In the genomic region with DNA sequence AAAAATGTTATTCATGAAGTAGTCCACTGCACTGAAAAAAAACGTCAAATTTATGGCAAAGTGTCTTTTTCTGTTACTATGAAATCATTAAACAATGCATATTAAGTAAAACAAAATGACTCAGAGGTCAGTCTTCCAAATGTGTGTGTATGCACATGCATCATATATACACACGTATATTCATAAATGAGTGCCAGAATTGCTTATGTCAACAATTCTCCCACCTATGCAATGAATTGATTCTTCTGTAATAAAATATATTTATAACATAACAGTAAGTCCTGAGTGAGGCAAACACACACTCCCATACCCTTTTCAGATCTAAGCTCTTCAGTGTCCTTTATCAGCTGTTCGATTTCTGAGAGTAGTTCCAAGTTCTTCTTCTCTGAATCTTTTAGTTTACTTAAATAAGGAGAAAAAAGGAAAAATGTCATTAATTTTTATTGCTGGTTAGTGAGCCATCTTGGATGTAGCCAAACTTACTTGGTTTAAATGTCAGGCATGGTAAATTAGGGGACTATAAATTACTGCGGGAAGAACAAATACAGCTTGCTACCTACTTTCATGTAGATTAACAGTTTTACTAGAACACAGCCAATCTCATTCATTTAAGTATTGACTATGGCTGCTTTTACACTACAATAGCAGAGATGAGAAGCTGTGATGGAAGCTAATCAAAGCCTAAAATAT, we compare ENCODE assay signal across 17 cellular contexts.
DNase-seq lines count a peak whose midpoint lies in the region; ATAC-seq, FAIRE-seq and TF ChIP-seq lines count a peak whose summit lies in the region.
"Had no signal": no experiment of that assay in that cellular context is flagged by ENCODE, and none has a peak within 500 bp of the region (broad histone marks: within the 10 kb centered on the region; RNA-seq: fewer than 3 reads in every experiment).

No MANE protein-coding gene starts in this region.

- no peak overlapping the region for H2AFZ ChIP-seq in K562 (ENCODE audit: low read depth, low read length)

- no peak overlapping the region for H3K4me3 Mint-ChIP-seq in activated naive CD8-positive, alpha-beta T cell
- no peak overlapping the region for H3K4me3 Mint-ChIP-seq in activated naive CD8-positive, alpha-beta T cell treated with anti-CD3 and anti-CD28 coated beads for 36 hours
- H3K4me3 Mint-ChIP-seq: CD14-positive monocyte; CD4-positive, alpha-beta memory T cell had no signal

- H3K9me3 ChIP-seq in A549 (no peaks in the 10 kb centered on the region), K562 (replicated peaks; ENCODE audit: control insufficient read depth, insufficient read depth, low read depth, low read length) (no peaks in the 10 kb centered on the region)
- H3K9me3 ChIP-seq: BLaER1, HAP-1 had no signal

- no peaks in the 10 kb centered on the region for H3K79me2 ChIP-seq in K562 (ENCODE audit: control insufficient read depth, insufficient read depth, low read length)

- no peak for TF ChIP-seq RAD21 in A549 (conservative IDR thresholded peaks at IDR 0.05 in 1 of 2, IDR thresholded peaks at IDR 0.05 in 1 of 2)
- TF ChIP-seq RAD21 in K562 (CRISPR knock-in tag; conservative IDR thresholded peaks at IDR 0.05 in 1 of 2, IDR thresholded peaks at IDR 0.05 in 1 of 2) = no peak

- no peak for TF ChIP-seq EP300 in A549 (IDR thresholded peaks at IDR 0.05)
- no peak for TF ChIP-seq EP300 in K562 (IDR thresholded peaks at IDR 0.05; ENCODE audit: low read length)

- H3K27me3 Mint-ChIP-seq in activated naive CD8-positive, alpha-beta T cell = peaks cover 9% of the 10 kb centered on the region
- peaks cover 11% of the 10 kb centered on the region for H3K27me3 Mint-ChIP-seq in activated naive CD8-positive, alpha-beta T cell treated with anti-CD3 and anti-CD28 coated beads for 36 hours

- H3K36me3 ChIP-seq in K562 (ENCODE audit: control insufficient read depth, insufficient read depth, low read length) = peaks cover 70% of the 10 kb centered on the region
- H3K36me3 ChIP-seq: BLaER1 had no signal

- no peak overlapping the region for H3K27ac ChIP-seq in A549
- no peak overlapping the region for H3K27ac ChIP-seq in K562 (ENCODE audit: extremely low read depth, low read depth, low read length)
- H3K27ac ChIP-seq: 22Rv1, BLaER1 had no signal

- no peak for ATAC-seq in A549
- ATAC-seq in K562 = no peak
- no peak for ATAC-seq in HG03280 (IDR thresholded peaks at IDR 0.05; ENCODE audit: unreplicated experiment)

- no TSS peak for BruUV-seq in K562 (replicated peaks; lab: Mats Ljungman, UMichigan)

- WGBS in A549 (ENCODE audit: missing lambda C conversion rate) = 82% methylated on average over 4 of the region's 4 CpGs
- 68% methylated on average over 4 of the region's 4 CpGs for WGBS in K562 (ENCODE audit: insufficient coverage, low coverage, missing lambda C conversion rate)

- H3K9me1 ChIP-seq in K562 (ENCODE audit: control insufficient read depth, insufficient read depth, low read length) = no peaks in the 10 kb centered on the region

- H3K4me2 ChIP-seq in A549 (no peak overlapping the region), K562 (ENCODE audit: insufficient read depth, low read length) (no peak overlapping the region)
- H3K4me2 ChIP-seq: BLaER1 had no signal

- no peaks in the 10 kb centered on the region for H3K27me3 ChIP-seq in K562 (ENCODE audit: control insufficient read depth in 2 of 2, insufficient read depth in 2 of 2, low read length in 2 of 2)
- H3K27me3 ChIP-seq: BLaER1 had no signal

- no peak overlapping the region for H3K4me3 ChIP-seq in A549
- no peak overlapping the region for H3K4me3 ChIP-seq in K562
- H3K4me3 ChIP-seq: BLaER1, GM12878, HAP-1 had no signal

- H3K4me1 ChIP-seq in A549 (peaks cover 10% of the 10 kb centered on the region), K562 (replicated peaks in 1 of 2; ENCODE audit: control insufficient read depth in 2 of 2, insufficient read depth in 2 of 2, low read length in 2 of 2) (no peaks in the 10 kb centered on the region; a peak in 1 of 5 replicates)
- H3K4me1 ChIP-seq: BLaER1 had no signal

- H3K4me1 Mint-ChIP-seq in activated naive CD8-positive, alpha-beta T cell (ENCODE audit: low read depth) = no peaks in the 10 kb centered on the region
- H3K4me1 Mint-ChIP-seq in activated naive CD8-positive, alpha-beta T cell treated with anti-CD3 and anti-CD28 coated beads for 36 hours = peaks cover 2% of the 10 kb centered on the region
- H3K4me1 Mint-ChIP-seq: CD14-positive monocyte had no signal

- H3K9ac ChIP-seq in K562 (ENCODE audit: insufficient read depth in 1 of 2, low read depth in 2 of 2, low read length in 2 of 2) = no peak overlapping the region
- H3K9ac ChIP-seq: BLaER1 had no signal

- TF ChIP-seq CTCF in A549 (IDR thresholded peaks at IDR 0.05) (no peak), K562 (IDR thresholded peaks at IDR 0.05 in 2 of 3, conservative IDR thresholded peaks at IDR 0.05 in 1 of 3; ENCODE audit: insufficient read depth in 2 of 3, low read depth in 1 of 3, low read length in 3 of 3) (no peak)

- peak overlapping the region; percentile 5 for H3K27ac Mint-ChIP-seq in activated naive CD8-positive, alpha-beta T cell
- no peak overlapping the region for H3K27ac Mint-ChIP-seq in activated naive CD8-positive, alpha-beta T cell treated with anti-CD3 and anti-CD28 coated beads for 36 hours
- H3K27ac Mint-ChIP-seq: CD14-positive monocyte; CD4-positive, alpha-beta memory T cell had no signal

- in situ Hi-C loops in K562 (cut with MboI) = no loop called here

- no peak for DNase-seq in activated naive CD8-positive, alpha-beta T cell treated with anti-CD3 and anti-CD28 coated beads for 36 hours
- no peak for DNase-seq in A549 (ENCODE audit: low read depth in 1 of 2, low spot score in 1 of 2)
- no peak for DNase-seq in HEK293T (ENCODE audit: extremely low spot score)
- DNase-seq in K562 (ENCODE audit: extremely low read depth in 1 of 4, low spot score in 3 of 4) = no peak
- no peak for DNase-seq in DMS53 treated with DMSO at 0.1 percent for 48 hours (lab: John Stamatoyannopoulos, UW; ENCODE audit: unreplicated experiment)
- DNase-seq: CD4-positive, alpha-beta memory T cell; DND-41; EL; HFFc6 had no signal

- no peak for TF ChIP-seq POLR2A in A549 (IDR thresholded peaks at IDR 0.05; ENCODE audit: low read length)
- TF ChIP-seq POLR2A in K562 (conservative IDR thresholded peaks at IDR 0.05) = no peak

- CTCF ChIA-PET in A549 (lab: Yijun Ruan, JAX) = no interaction called here
- CTCF ChIA-PET in HEK293T (lab: Yijun Ruan, JAX) = no interaction called here
- CTCF ChIA-PET in K562 (lab: Yijun Ruan, JAX; ENCODE audit: low intra/inter-chr PET ratio) = no interaction called here

- H3K36me3 Mint-ChIP-seq in activated naive CD8-positive, alpha-beta T cell = no peaks in the 10 kb centered on the region
- H3K36me3 Mint-ChIP-seq in activated naive CD8-positive, alpha-beta T cell treated with anti-CD3 and anti-CD28 coated beads for 36 hours = no peaks in the 10 kb centered on the region
- H3K36me3 Mint-ChIP-seq: CD14-positive monocyte; CD4-positive, alpha-beta memory T cell had no signal

- no peaks in the 10 kb centered on the region for H3K9me3 Mint-ChIP-seq in activated naive CD8-positive, alpha-beta T cell (ENCODE audit: low read depth)
- H3K9me3 Mint-ChIP-seq in activated naive CD8-positive, alpha-beta T cell treated with anti-CD3 and anti-CD28 coated beads for 36 hours = no peaks in the 10 kb centered on the region
- H3K9me3 Mint-ChIP-seq: CD14-positive monocyte; CD4-positive, alpha-beta memory T cell; HFFc6 had no signal

- FAIRE-seq in A549 (lab: Jason Lieb, UNC) (no peak), K562 (lab: Jason Lieb, UNC) (no peak)
- FAIRE-seq: GM12878, HTR-8/SVneo had no signal

- no peaks in the 10 kb centered on the region for H4K20me1 ChIP-seq in K562 (replicated peaks; ENCODE audit: control insufficient read depth, insufficient read depth, low read length)
- H4K20me1 ChIP-seq: BLaER1 had no signal

- POLR2A ChIA-PET in A549 (lab: Yijun Ruan, JAX) (no interaction called here), HEK293T (lab: Yijun Ruan, JAX) (no interaction called here), K562 (lab: Yijun Ruan, JAX) (interaction anchor here (0.6 to 2.3 kb wide), 2 partner anchors 9 to 182 kb away, joined by 3 to 10 read pairs; no protein-coding TSS in a partner anchor)

- intact Hi-C loops in K562 (cut with micrococcal nuclease) = no loop called here

TF ChIP-seq in A549, 52 proteins besides CTCF, POLR2A, EP300 and RAD21 (continues in another document):
- TF ChIP-seq MAFK (IDR thresholded peaks at IDR 0.05; ENCODE audit: partially characterized antibody) = peak; percentile 50

TF ChIP-seq in HEK293T, 16 proteins besides CTCF, POLR2A, EP300 and RAD21:
- TF ChIP-seq, protein P1, sequence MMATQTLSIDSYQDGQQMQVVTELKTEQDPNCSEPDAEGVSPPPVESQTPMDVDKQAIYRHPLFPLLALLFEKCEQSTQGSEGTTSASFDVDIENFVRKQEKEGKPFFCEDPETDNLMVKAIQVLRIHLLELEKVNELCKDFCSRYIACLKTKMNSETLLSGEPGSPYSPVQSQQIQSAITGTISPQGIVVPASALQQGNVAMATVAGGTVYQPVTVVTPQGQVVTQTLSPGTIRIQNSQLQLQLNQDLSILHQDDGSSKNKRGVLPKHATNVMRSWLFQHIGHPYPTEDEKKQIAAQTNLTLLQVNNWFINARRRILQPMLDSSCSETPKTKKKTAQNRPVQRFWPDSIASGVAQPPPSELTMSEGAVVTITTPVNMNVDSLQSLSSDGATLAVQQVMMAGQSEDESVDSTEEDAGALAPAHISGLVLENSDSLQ (IDR thresholded peaks at IDR 0.05) = peak; percentile 73
- TF ChIP-seq FOXK2 (IDR thresholded peaks at IDR 0.05) = no peak

TF ChIP-seq in K562, 482 proteins besides CTCF, POLR2A, EP300 and RAD21 (continues in another document):
- TF ChIP-seq LARP7 (IDR thresholded peaks at IDR 0.05) = no peak
- TF ChIP-seq, protein P2, sequence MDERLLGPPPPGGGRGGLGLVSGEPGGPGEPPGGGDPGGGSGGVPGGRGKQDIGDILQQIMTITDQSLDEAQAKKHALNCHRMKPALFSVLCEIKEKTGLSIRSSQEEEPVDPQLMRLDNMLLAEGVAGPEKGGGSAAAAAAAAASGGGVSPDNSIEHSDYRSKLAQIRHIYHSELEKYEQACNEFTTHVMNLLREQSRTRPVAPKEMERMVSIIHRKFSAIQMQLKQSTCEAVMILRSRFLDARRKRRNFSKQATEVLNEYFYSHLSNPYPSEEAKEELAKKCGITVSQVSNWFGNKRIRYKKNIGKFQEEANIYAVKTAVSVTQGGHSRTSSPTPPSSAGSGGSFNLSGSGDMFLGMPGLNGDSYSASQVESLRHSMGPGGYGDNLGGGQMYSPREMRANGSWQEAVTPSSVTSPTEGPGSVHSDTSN (CRISPR knock-in tag; IDR thresholded peaks at IDR 0.05; ENCODE audit: low read depth) = no peak
- TF ChIP-seq, protein P2 (tag; conservative IDR thresholded peaks at IDR 0.05; ENCODE audit: low read depth) = no peak
